Comparison of ENCODE assay signal across 1 cellular context in genomic region chr1:206261473-206261872, GRCh38.
TF ChIP-seq lines count a peak whose summit lies in the region.

No MANE protein-coding gene starts in this region.

TF ChIP-seq in HepG2, 621 proteins besides CTCF, POLR2A, EP300 and RAD21:
- TF ChIP-seq ZNF281 (CRISPR knock-in tag; IDR thresholded peaks at IDR 0.05; ENCODE audit: borderline replicate concordance): peak; percentile 83
TF ChIP-seq in HepG2: peak in this region for 1; not testable (repeated sequence) for 620.
